ENCODE assay signal across 14 cellular contexts in genomic region chr9:3058409-3058808, GRCh38.
DNase-seq lines count a peak whose midpoint lies in the region; ATAC-seq, FAIRE-seq and TF ChIP-seq lines count a peak whose summit lies in the region.
"Had no signal": no experiment of that assay in that cellular context is flagged by ENCODE, and none has a peak within 500 bp of the region (broad histone marks: within the 10 kb centered on the region; RNA-seq: fewer than 3 reads in every experiment).

No MANE protein-coding gene starts in this region.

- CTCF ChIA-PET in HepG2 (lab: Yijun Ruan, JAX; ENCODE audit: low intra/inter-chr PET ratio, low total read pairs) = no interaction called here

- no peaks in the 10 kb centered on the region for H3K79me2 ChIP-seq in HepG2 (ENCODE audit: insufficient read depth, low read length)

- BruUV-seq in HepG2 (replicated peaks; lab: Mats Ljungman, UMichigan) = no TSS peak

- TF ChIP-seq EP300 in HepG2 (IDR thresholded peaks at IDR 0.05; ENCODE audit: low read depth in 2 of 2, low read length in 2 of 2) (no peak), HepG2 (CRISPR knock-in tag; IDR thresholded peaks at IDR 0.05; ENCODE audit: borderline replicate concordance) (no peak)

- no peak overlapping the region for H3K27ac ChIP-seq in HepG2 (ENCODE audit: extremely low read length, insufficient read depth, low read length)
- no peak overlapping the region for H3K27ac ChIP-seq in foreskin keratinocyte
- H3K27ac ChIP-seq: BLaER1 had no signal

- peak; percentile 32; the same call in 1 of the 3 replicates for ATAC-seq in HepG2
- ATAC-seq in foreskin keratinocyte = no peak

- peaks cover 10% of the 10 kb centered on the region for H3K4me1 ChIP-seq in HepG2 (ENCODE audit: insufficient read depth, low read length)
- peaks cover 17% of the 10 kb centered on the region for H3K4me1 ChIP-seq in foreskin keratinocyte
- H3K4me1 ChIP-seq: BLaER1, HAP-1 had no signal

- H3K27me3 ChIP-seq in bronchial epithelial cell (ENCODE audit: control insufficient read depth, insufficient read depth, low read length) (no peaks in the 10 kb centered on the region), HepG2 (ENCODE audit: control insufficient read depth in 1 of 2, insufficient read depth in 2 of 2, low read length in 2 of 2) (no peaks in the 10 kb centered on the region), foreskin keratinocyte (no peaks in the 10 kb centered on the region)
- H3K27me3 ChIP-seq: BLaER1 had no signal

- FAIRE-seq in bronchial epithelial cell (lab: Jason Lieb, UNC) = no peak
- FAIRE-seq in HepG2 (lab: Jason Lieb, UNC) = no peak
- FAIRE-seq in GM12891 (lab: Jason Lieb, UNC) = no peak
- FAIRE-seq in HTR-8/SVneo (lab: Jason Lieb, UNC) = no peak

- no peak overlapping the region for H3K9ac ChIP-seq in HepG2 (ENCODE audit: insufficient read depth, low read depth, low read length)
- H3K9ac ChIP-seq: BLaER1 had no signal

- H2AFZ ChIP-seq in HepG2 (ENCODE audit: low read length) = no peak overlapping the region

- H3K36me3 ChIP-seq in bronchial epithelial cell (ENCODE audit: control insufficient read depth, insufficient read depth, low read length) = no peaks in the 10 kb centered on the region
- no peaks in the 10 kb centered on the region for H3K36me3 ChIP-seq in HepG2 (replicated peaks in 1 of 2; ENCODE audit: control insufficient read depth in 1 of 2, insufficient read depth in 2 of 2, low read length in 2 of 2)
- H3K36me3 ChIP-seq: BLaER1, HAP-1 had no signal

- TF ChIP-seq POLR2A in HepG2 (IDR thresholded peaks at IDR 0.05; ENCODE audit: insufficient read depth in 1 of 2, low read depth in 2 of 2, low read length in 2 of 2) (no peak), GM12891 (IDR thresholded peaks at IDR 0.05; ENCODE audit: low read depth, low read length) (no peak)

- no peaks in the 10 kb centered on the region for H4K20me1 ChIP-seq in HepG2 (ENCODE audit: insufficient read depth, low read length)
- H4K20me1 ChIP-seq: BLaER1 had no signal

- H3K4me3 ChIP-seq in bronchial epithelial cell (ENCODE audit: low read depth, low read length) (no peak overlapping the region), fibroblast of villous mesenchyme (ENCODE audit: low read depth, low read length) (no peak overlapping the region), HepG2 (replicated peaks in 1 of 3; ENCODE audit: insufficient read depth in 1 of 3, low read depth in 2 of 3, low read length in 3 of 3) (no peak overlapping the region)
- H3K4me3 ChIP-seq: BLaER1, HAP-1 had no signal

- POLR2A ChIA-PET in HepG2 (lab: Yijun Ruan, JAX) = no interaction called here

- no peaks in the 10 kb centered on the region for H3K9me3 ChIP-seq in HepG2 (ENCODE audit: low read length)
- H3K9me3 ChIP-seq: BLaER1, HAP-1 had no signal

- no peak for TF ChIP-seq RAD21 in HepG2 (CRISPR knock-in tag; IDR thresholded peaks at IDR 0.05)

- peak; percentile 7 for DNase-seq in bronchial epithelial cell (ENCODE audit: low read depth)
- DNase-seq in fibroblast of villous mesenchyme (ENCODE audit: low read depth) = peak; percentile 1
- no peak for DNase-seq in HepG2 (ENCODE audit: low spot score)
- DNase-seq in GM12891 (ENCODE audit: insufficient read length, low spot score) = no peak
- DNase-seq in foreskin keratinocyte = no peak
- no peak for DNase-seq in HPDE6-E6E7 (ENCODE audit: extremely low spot score)
- no peak for DNase-seq in HTR-8/SVneo (ENCODE audit: insufficient read length, low spot score)
- DNase-seq: 8988T; CD4-positive, alpha-beta memory T cell; DMS153; DMS79; GDM1 had no signal

- no peak for TF ChIP-seq CTCF in bronchial epithelial cell (IDR thresholded peaks at IDR 0.05; ENCODE audit: insufficient read depth, low read length, severe bottlenecking)
- no peak for TF ChIP-seq CTCF in fibroblast of villous mesenchyme (IDR thresholded peaks at IDR 0.05; ENCODE audit: insufficient read depth, low read depth, low read length)
- TF ChIP-seq CTCF in HepG2 (CRISPR knock-in tag; IDR thresholded peaks at IDR 0.05) = no peak
- TF ChIP-seq CTCF in foreskin keratinocyte (conservative IDR thresholded peaks at IDR 0.05) = no peak

- in situ Hi-C loops in HepG2 (cut with HindIII; ENCODE audit: extremely low pct_ligation_motif_present, low pct_unique_long_range_greater_than_20kb) = no loop called here

- H3K4me2 ChIP-seq in HepG2 (ENCODE audit: low read depth, low read length) = no peak overlapping the region
- H3K4me2 ChIP-seq: BLaER1 had no signal

- WGBS in HepG2 (ENCODE audit: low lambda C conversion rate) = 2% methylated on average over 2 of the region's 2 CpGs

- intact Hi-C loops in HepG2 (cut with micrococcal nuclease; ENCODE audit: unreplicated experiment) = no loop called here

TF ChIP-seq in HepG2, 621 proteins besides CTCF, POLR2A, EP300 and RAD21 (continues in another document):
- TF ChIP-seq ZFP1 (CRISPR knock-in tag; IDR thresholded peaks at IDR 0.05) (no peak), CSRNP1 (CRISPR knock-in tag; IDR thresholded peaks at IDR 0.05) (no peak)

TF ChIP-seq in GM12891, 5 proteins besides CTCF, POLR2A, EP300 and RAD21:
- no peak for TF ChIP-seq POU2F2 (IDR thresholded peaks at IDR 0.05; ENCODE audit: low read depth, low read length)

Comparison
In these comparisons a context has a peak if more than half of its experiments do, and no peak if none do; other contexts are left out.
1. DNase-seq: peak in bronchial epithelial cell (single experiment) and fibroblast of villous mesenchyme (single experiment); none in HepG2 (single experiment), GM12891 (single experiment), foreskin keratinocyte (0 of 2), HPDE6-E6E7 (single experiment) and HTR-8/SVneo (single experiment).